Comparison of ENCODE assay signal across 1 cellular context in the genomic region with DNA sequence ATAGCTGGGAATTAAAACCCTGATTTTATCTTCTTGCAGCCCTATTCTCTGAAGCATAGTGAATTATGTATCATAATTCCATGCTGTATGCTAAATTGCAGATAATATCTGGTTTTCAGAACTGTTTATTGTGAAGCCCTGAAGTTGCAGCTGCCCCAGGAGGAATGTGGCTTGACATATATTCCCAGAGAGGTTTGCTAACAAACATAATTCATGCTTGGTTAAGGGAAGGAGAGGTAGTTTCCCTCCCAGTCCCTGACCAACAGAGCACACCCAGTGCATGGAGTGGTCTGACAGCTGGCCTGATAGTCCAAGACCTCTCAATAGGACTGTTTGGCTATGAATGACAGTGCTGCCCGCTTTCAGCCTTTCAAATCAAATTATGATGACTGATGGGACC.
TF ChIP-seq lines count a peak whose summit lies in the region.

No MANE protein-coding gene starts in this region.

TF ChIP-seq in WTC11, 78 proteins besides CTCF, POLR2A, EP300 and RAD21 (continued from another document):
- TF ChIP-seq, protein P1, sequence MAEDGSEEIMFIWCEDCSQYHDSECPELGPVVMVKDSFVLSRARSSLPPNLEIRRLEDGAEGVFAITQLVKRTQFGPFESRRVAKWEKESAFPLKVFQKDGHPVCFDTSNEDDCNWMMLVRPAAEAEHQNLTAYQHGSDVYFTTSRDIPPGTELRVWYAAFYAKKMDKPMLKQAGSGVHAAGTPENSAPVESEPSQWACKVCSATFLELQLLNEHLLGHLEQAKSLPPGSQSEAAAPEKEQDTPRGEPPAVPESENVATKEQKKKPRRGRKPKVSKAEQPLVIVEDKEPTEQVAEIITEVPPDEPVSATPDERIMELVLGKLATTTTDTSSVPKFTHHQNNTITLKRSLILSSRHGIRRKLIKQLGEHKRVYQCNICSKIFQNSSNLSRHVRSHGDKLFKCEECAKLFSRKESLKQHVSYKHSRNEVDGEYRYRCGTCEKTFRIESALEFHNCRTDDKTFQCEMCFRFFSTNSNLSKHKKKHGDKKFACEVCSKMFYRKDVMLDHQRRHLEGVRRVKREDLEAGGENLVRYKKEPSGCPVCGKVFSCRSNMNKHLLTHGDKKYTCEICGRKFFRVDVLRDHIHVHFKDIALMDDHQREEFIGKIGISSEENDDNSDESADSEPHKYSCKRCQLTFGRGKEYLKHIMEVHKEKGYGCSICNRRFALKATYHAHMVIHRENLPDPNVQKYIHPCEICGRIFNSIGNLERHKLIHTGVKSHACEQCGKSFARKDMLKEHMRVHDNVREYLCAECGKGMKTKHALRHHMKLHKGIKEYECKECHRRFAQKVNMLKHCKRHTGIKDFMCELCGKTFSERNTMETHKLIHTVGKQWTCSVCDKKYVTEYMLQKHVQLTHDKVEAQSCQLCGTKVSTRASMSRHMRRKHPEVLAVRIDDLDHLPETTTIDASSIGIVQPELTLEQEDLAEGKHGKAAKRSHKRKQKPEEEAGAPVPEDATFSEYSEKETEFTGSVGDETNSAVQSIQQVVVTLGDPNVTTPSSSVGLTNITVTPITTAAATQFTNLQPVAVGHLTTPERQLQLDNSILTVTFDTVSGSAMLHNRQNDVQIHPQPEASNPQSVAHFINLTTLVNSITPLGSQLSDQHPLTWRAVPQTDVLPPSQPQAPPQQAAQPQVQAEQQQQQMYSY (CRISPR knock-in tag; IDR thresholded peaks at IDR 0.05): no peak
- no peak for TF ChIP-seq ESRRA (CRISPR knock-in tag; IDR thresholded peaks at IDR 0.05; ENCODE audit: borderline replicate concordance)
- TF ChIP-seq, protein P2, sequence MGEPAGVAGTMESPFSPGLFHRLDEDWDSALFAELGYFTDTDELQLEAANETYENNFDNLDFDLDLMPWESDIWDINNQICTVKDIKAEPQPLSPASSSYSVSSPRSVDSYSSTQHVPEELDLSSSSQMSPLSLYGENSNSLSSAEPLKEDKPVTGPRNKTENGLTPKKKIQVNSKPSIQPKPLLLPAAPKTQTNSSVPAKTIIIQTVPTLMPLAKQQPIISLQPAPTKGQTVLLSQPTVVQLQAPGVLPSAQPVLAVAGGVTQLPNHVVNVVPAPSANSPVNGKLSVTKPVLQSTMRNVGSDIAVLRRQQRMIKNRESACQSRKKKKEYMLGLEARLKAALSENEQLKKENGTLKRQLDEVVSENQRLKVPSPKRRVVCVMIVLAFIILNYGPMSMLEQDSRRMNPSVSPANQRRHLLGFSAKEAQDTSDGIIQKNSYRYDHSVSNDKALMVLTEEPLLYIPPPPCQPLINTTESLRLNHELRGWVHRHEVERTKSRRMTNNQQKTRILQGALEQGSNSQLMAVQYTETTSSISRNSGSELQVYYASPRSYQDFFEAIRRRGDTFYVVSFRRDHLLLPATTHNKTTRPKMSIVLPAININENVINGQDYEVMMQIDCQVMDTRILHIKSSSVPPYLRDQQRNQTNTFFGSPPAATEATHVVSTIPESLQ (CRISPR knock-in tag; IDR thresholded peaks at IDR 0.05): no peak
